ENCODE assay signal across 25 cellular contexts in genomic region chr2:55719852-55720251, GRCh38.
"Had no signal": no experiment of that assay in that cellular context is flagged by ENCODE, and none has a peak within 500 bp of the region (broad histone marks: within the 10 kb centered on the region; RNA-seq: fewer than 3 reads in every experiment).

No MANE protein-coding gene starts in this region.

- H3K4me3 ChIP-seq: coronary artery, dorsolateral prefrontal cortex, esophagus squamous epithelium, gastrocnemius medialis, heart right ventricle, left lung, lower lobe of right lung had no signal

- H3K36me3 ChIP-seq: esophagus squamous epithelium, gastrocnemius medialis, heart right ventricle, left lung, lower lobe of right lung had no signal

- H3K27me3 ChIP-seq: esophagus squamous epithelium, gastrocnemius medialis, left lung had no signal

- H3K27ac ChIP-seq: coronary artery, dorsolateral prefrontal cortex, epithelial cell of prostate, esophagus squamous epithelium, gastrocnemius medialis, heart right ventricle, left lung, lower lobe of right lung had no signal

- H3K4me3 Mint-ChIP-seq: memory B cell; naive thymus-derived CD4-positive, alpha-beta T cell; natural killer cell had no signal

- H3K27ac Mint-ChIP-seq: memory B cell; naive thymus-derived CD4-positive, alpha-beta T cell; natural killer cell had no signal

- H3K4me1 ChIP-seq: gastrocnemius medialis, heart right ventricle, left lung, lower lobe of right lung had no signal

- H3K9me3 Mint-ChIP-seq: memory B cell; naive thymus-derived CD4-positive, alpha-beta T cell; natural killer cell had no signal

- ATAC-seq: esophagus mucosa; gastrocnemius medialis; heart right ventricle; left cardiac atrium; left lung; left ventricle myocardium superior; lower lobe of right lung; naive thymus-derived CD4-positive, alpha-beta T cell; natural killer cell had no signal

- DNase-seq: dermis blood vessel endothelial cell; dorsolateral prefrontal cortex; effector CD4-positive, alpha-beta T cell; effector memory CD4-positive, alpha-beta T cell; erythroblast; esophagus squamous epithelium; foreskin fibroblast; foreskin melanocyte; gastrocnemius medialis; glutamatergic neuron; head of caudate nucleus; heart right ventricle; hippocampal formation; left cardiac atrium; left lung; left ventricle myocardium superior; lower lobe of right lung; mesendoderm; midbrain; naive thymus-derived CD4-positive, alpha-beta T cell; natural killer cell had no signal

- H3K4me1 Mint-ChIP-seq: memory B cell, natural killer cell had no signal

- H3K36me3 Mint-ChIP-seq: memory B cell; naive thymus-derived CD4-positive, alpha-beta T cell; natural killer cell had no signal

- H3K9me3 ChIP-seq: esophagus squamous epithelium, gastrocnemius medialis, heart right ventricle, left lung, lower lobe of right lung had no signal
